ENCODE assay signal across 31 cellular contexts in genomic region chrX:149039057-149039456, GRCh38.
"Had no signal": no experiment of that assay in that cellular context is flagged by ENCODE, and none has a peak within 500 bp of the region (broad histone marks: within the 10 kb centered on the region; RNA-seq: fewer than 3 reads in every experiment).

No MANE protein-coding gene starts in this region.

- H3K27me3 ChIP-seq: adrenal gland had no signal

- DNase-seq: activated B cell treated with CpG ODN at 0.5 μM for 24 hours; activated CD4-positive, alpha-beta memory T cell treated with anti-CD3 and anti-CD28 coated beads for 36 hours; activated CD4-positive, alpha-beta T cell treated with anti-CD3 and anti-CD28 coated beads for 4 hours; activated CD4-positive, alpha-beta T cell treated with anti-CD3 and anti-CD28 coated beads, Interleukin-2, amount 10 ng/mL, durations not matched to agents 24 days and 14 days; activated CD4-positive, alpha-beta T cell treated with anti-CD3 and anti-CD28 coated beads, Interleukin-2, amount 50 U/mL, for 1 hour; activated CD4-positive, alpha-beta T cell treated with anti-CD3 and anti-CD28 coated beads, Interleukin-2, amount 50 U/mL, for 4 hours; activated CD4-positive, CD25-positive, alpha-beta regulatory T cell treated with anti-CD3 and anti-CD28 coated beads, Interleukin-2, amount 50 U/mL, for 72 hours; activated CD8-positive, alpha-beta memory T cell treated with anti-CD3 and anti-CD28 coated beads, Interleukin-2, amount 50 U/mL, for 4 hours; activated CD8-positive, alpha-beta T cell treated with anti-CD3 and anti-CD28 coated beads for 36 hours; activated effector memory CD4-positive, alpha-beta T cell treated with anti-CD3 and anti-CD28 coated beads, Interleukin-2, amount 50 U/mL, for 16 hours; activated gamma-delta T cell treated with Interleukin-2 at 50 U/mL for 16 hours; activated naive CD4-positive, alpha-beta T cell; activated naive CD4-positive, alpha-beta T cell treated with anti-CD3 and anti-CD28 coated beads for 36 hours; activated naive CD4-positive, alpha-beta T cell treated with anti-CD3 and anti-CD28 coated beads, Interleukin-2, amount 50 U/mL, for 16 hours; activated naive CD8-positive, alpha-beta T cell treated with anti-CD3 and anti-CD28 coated beads for 36 hours; activated T-cell treated with anti-CD3 and anti-CD28 coated beads for 4 hours; activated T-cell treated with anti-CD3 and anti-CD28 coated beads, Interleukin-2, amount 50 U/mL, for 1 hour; activated T-cell treated with anti-CD3 and anti-CD28 coated beads, Interleukin-2, amount 50 U/mL, for 4 hours; activated T-cell treated with anti-CD3 and anti-CD28 coated beads, Interleukin-2, amount 50 U/mL, for 72 hours; adrenal gland; amniotic stem cell; anterior cingulate cortex; central memory CD4-positive, alpha-beta T cell; cerebellar nuclear complex; T-helper 1 cell; T-helper 2 cell; T-helper 9 cell had no signal

- H3K4me3 ChIP-seq: adrenal gland had no signal

- H3K27ac ChIP-seq: adrenal gland, VCaP had no signal

- FAIRE-seq: TTC549 had no signal

- H3K9me3 ChIP-seq: adrenal gland had no signal

- H3K4me1 ChIP-seq: adrenal gland had no signal

- H3K36me3 ChIP-seq: adrenal gland had no signal

- ATAC-seq: activated CD8-positive, alpha-beta T cell treated with anti-CD3 and anti-CD28 coated beads for 36 hours; activated naive CD4-positive, alpha-beta T cell treated with anti-CD3 and anti-CD28 coated beads, Interleukin-2, amount 50 U/mL, for 72 hours; activated T-cell treated with anti-CD3 and anti-CD28 coated beads, Interleukin-2, amount 50 U/mL, for 4 hours; activated T-cell treated with anti-CD3 and anti-CD28 coated beads, Interleukin-2, amount 50 U/mL, for 72 hours; activated T-helper 17 cell treated with anti-CD3 and anti-CD28 coated beads, Interleukin-2, amount 50 U/mL, for 72 hours had no signal
